In genomic region chr2:1863861-1864260, GRCh38 we compare ENCODE assay signal across 22 cellular contexts.
"Had no signal": no experiment of that assay in that cellular context is flagged by ENCODE, and none has a peak within 500 bp of the region (broad histone marks: within the 10 kb centered on the region; RNA-seq: fewer than 3 reads in every experiment).

No MANE protein-coding gene starts in this region.

- H3K36me3 Mint-ChIP-seq: immature natural killer cell; naive thymus-derived CD8-positive, alpha-beta T cell; stimulated activated naive B cell treated with anti-CD40 and anti-IgM and Interleukin-4, amounts not matched to agents 10 μg/mL and 1 μg/mL and 100 μg/mL, for 72 hours had no signal

- H3K4me1 ChIP-seq: esophagus squamous epithelium, lower lobe of right lung, right lobe of liver, suprapubic skin, vagina had no signal

- H3K4me1 Mint-ChIP-seq: immature natural killer cell had no signal

- H3K9me3 Mint-ChIP-seq: dendritic cell treated with granulocyte-macrophage colony-stimulating factor and Interleukin-4, amounts not matched to agents 40 ng/mL and 50 ng/mL, for 4 days; immature natural killer cell; naive thymus-derived CD8-positive, alpha-beta T cell; nephron progenitor cell; stimulated activated naive B cell treated with anti-CD40 and anti-IgM and Interleukin-4, amounts not matched to agents 10 μg/mL and 1 μg/mL and 100 μg/mL, for 72 hours; stimulated activated naive CD8-positive, alpha-beta T cell treated with anti-CD3 and anti-CD28 coated beads, Interleukin-15, Interleukin-2, amounts not matched to agents 100 ng/mL and 50 ng/mL, for 24 hours had no signal

- H3K27ac Mint-ChIP-seq: dendritic cell treated with granulocyte-macrophage colony-stimulating factor and Interleukin-4, amounts not matched to agents 40 ng/mL and 50 ng/mL, for 4 days; immature natural killer cell; naive thymus-derived CD8-positive, alpha-beta T cell; nephron progenitor cell; stimulated activated naive B cell treated with anti-CD40 and anti-IgM and Interleukin-4, amounts not matched to agents 10 μg/mL and 1 μg/mL and 100 μg/mL, for 72 hours; stimulated activated naive CD8-positive, alpha-beta T cell treated with anti-CD3 and anti-CD28 coated beads, Interleukin-15, Interleukin-2, amounts not matched to agents 100 ng/mL and 50 ng/mL, for 24 hours had no signal

- H3K36me3 ChIP-seq: esophagus squamous epithelium, lower lobe of right lung, ovary, right lobe of liver, suprapubic skin, vagina had no signal

- H3K27me3 ChIP-seq: ovary, right lobe of liver, vagina had no signal

- H3K4me3 Mint-ChIP-seq: dendritic cell treated with granulocyte-macrophage colony-stimulating factor and Interleukin-4, amounts not matched to agents 40 ng/mL and 50 ng/mL, for 4 days; immature natural killer cell; naive thymus-derived CD8-positive, alpha-beta T cell; nephron progenitor cell; stimulated activated naive B cell treated with anti-CD40 and anti-IgM and Interleukin-4, amounts not matched to agents 10 μg/mL and 1 μg/mL and 100 μg/mL, for 72 hours; stimulated activated naive CD8-positive, alpha-beta T cell treated with anti-CD3 and anti-CD28 coated beads, Interleukin-15, Interleukin-2, amounts not matched to agents 100 ng/mL and 50 ng/mL, for 24 hours had no signal

- H3K27ac ChIP-seq: esophagus squamous epithelium, lower lobe of right lung, ovary, right lobe of liver, suprapubic skin, vagina had no signal

- H3K9me3 ChIP-seq: esophagus squamous epithelium, lower lobe of right lung, ovary, right lobe of liver, suprapubic skin, vagina had no signal

- H3K4me3 ChIP-seq: esophagus squamous epithelium, lower lobe of right lung, ovary, right lobe of liver, suprapubic skin, vagina had no signal

- DNase-seq: effector memory CD4-positive, alpha-beta T cell; erythroblast; esophagus squamous epithelium; foreskin melanocyte; immature natural killer cell; left ventricle myocardium superior; lower lobe of right lung; naive thymus-derived CD8-positive, alpha-beta T cell; nephron progenitor cell; occipital lobe; ovary; retina; right lobe of liver; small intestine; stimulated activated CD4-positive, alpha-beta T cell treated with anti-CD3 and anti-CD28 coated beads, Interleukin-15, amount 100 ng/mL, for 24 hours; stimulated activated CD4-positive, alpha-beta T cell treated with anti-CD3 and anti-CD28 coated beads, Interleukin-2, amount 100 ng/mL, for 48 hours; stimulated activated naive B cell treated with anti-CD40 and anti-IgM and Interleukin-4, amounts not matched to agents 10 μg/mL and 1 μg/mL and 100 μg/mL, for 72 hours; trophoblast cell had no signal
